Comparison of ENCODE assay signal across 1 cellular context in the genomic region with DNA sequence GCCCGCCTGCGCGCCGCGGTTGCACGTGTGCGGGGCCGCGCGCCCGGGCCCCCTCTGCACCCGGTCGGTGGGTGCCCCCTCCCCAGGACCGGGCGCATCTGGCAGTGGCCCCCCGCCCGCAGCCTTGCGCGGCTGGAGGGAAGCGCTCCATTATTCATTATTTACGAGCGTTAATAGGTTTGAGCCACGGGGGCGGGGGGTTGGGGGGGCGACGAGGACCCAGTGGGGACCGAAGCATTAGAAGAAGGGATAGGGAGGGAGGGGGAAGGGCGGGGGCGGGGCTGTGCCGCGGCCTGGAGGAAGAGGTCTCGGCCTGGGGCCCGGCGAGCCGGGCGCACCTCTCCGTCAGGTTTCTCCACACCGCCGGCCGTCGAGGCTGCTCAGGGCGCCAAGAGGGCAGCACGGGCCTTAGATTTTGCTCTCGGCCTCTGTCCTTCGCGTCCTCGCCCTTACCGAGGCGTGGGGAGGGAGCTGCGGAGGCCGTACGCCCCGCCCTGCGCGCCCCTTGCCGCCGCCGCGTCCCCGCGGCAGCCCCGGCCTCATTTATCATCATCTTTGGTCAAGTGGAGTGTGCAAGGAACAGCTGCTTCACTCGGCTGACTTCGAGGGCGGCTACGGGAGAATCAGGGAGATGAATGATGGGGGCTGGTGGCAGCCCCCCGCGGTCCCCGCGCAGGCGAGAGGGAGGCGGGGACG.
TF ChIP-seq lines count a peak whose summit lies in the region.

No MANE protein-coding gene starts in this region.

TF ChIP-seq in HepG2, 621 proteins besides CTCF, POLR2A, EP300 and RAD21 (continued from another document):
- TF ChIP-seq, protein P1, sequence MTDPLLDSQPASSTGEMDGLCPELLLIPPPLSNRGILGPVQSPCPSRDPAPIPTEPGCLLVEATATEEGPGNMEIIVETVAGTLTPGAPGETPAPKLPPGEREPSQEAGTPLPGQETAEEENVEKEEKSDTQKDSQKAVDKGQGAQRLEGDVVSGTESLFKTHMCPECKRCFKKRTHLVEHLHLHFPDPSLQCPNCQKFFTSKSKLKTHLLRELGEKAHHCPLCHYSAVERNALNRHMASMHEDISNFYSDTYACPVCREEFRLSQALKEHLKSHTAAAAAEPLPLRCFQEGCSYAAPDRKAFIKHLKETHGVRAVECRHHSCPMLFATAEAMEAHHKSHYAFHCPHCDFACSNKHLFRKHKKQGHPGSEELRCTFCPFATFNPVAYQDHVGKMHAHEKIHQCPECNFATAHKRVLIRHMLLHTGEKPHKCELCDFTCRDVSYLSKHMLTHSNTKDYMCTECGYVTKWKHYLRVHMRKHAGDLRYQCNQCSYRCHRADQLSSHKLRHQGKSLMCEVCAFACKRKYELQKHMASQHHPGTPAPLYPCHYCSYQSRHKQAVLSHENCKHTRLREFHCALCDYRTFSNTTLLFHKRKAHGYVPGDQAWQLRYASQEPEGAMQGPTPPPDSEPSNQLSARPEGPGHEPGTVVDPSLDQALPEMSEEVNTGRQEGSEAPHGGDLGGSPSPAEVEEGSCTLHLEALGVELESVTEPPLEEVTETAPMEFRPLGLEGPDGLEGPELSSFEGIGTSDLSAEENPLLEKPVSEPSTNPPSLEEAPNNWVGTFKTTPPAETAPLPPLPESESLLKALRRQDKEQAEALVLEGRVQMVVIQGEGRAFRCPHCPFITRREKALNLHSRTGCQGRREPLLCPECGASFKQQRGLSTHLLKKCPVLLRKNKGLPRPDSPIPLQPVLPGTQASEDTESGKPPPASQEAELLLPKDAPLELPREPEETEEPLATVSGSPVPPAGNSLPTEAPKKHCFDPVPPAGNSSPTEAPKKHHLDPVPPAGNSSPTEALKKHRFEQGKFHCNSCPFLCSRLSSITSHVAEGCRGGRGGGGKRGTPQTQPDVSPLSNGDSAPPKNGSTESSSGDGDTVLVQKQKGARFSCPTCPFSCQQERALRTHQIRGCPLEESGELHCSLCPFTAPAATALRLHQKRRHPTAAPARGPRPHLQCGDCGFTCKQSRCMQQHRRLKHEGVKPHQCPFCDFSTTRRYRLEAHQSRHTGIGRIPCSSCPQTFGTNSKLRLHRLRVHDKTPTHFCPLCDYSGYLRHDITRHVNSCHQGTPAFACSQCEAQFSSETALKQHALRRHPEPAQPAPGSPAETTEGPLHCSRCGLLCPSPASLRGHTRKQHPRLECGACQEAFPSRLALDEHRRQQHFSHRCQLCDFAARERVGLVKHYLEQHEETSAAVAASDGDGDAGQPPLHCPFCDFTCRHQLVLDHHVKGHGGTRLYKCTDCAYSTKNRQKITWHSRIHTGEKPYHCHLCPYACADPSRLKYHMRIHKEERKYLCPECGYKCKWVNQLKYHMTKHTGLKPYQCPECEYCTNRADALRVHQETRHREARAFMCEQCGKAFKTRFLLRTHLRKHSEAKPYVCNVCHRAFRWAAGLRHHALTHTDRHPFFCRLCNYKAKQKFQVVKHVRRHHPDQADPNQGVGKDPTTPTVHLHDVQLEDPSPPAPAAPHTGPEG (CRISPR knock-in tag; IDR thresholded peaks at IDR 0.05), result peak; percentile 0; the same call in 1 of the 2 replicates
- TF ChIP-seq ASH2L (IDR thresholded peaks at IDR 0.05; ENCODE audit: insufficient read length, low read depth, low read length) (peak; percentile 14), ZNF724P (CRISPR knock-in tag; IDR thresholded peaks at IDR 0.05; ENCODE audit: borderline replicate concordance) (no peak), ZNF441 (CRISPR knock-in tag; IDR thresholded peaks at IDR 0.05; ENCODE audit: borderline replicate concordance) (no peak), RAD51 (IDR thresholded peaks at IDR 0.05; ENCODE audit: borderline replicate concordance) (no peak), ZNF607 (CRISPR knock-in tag; IDR thresholded peaks at IDR 0.05; ENCODE audit: borderline replicate concordance) (0 out of 2 replicates have a peak, but pooled peaks have one; percentile 32), ZNF430 (CRISPR knock-in tag; IDR thresholded peaks at IDR 0.05) (no peak), ZFX (CRISPR knock-in tag; IDR thresholded peaks at IDR 0.05; ENCODE audit: low read depth) (peak; percentile 29; the same call in 1 of the 2 replicates)
- TF ChIP-seq, protein P2, sequence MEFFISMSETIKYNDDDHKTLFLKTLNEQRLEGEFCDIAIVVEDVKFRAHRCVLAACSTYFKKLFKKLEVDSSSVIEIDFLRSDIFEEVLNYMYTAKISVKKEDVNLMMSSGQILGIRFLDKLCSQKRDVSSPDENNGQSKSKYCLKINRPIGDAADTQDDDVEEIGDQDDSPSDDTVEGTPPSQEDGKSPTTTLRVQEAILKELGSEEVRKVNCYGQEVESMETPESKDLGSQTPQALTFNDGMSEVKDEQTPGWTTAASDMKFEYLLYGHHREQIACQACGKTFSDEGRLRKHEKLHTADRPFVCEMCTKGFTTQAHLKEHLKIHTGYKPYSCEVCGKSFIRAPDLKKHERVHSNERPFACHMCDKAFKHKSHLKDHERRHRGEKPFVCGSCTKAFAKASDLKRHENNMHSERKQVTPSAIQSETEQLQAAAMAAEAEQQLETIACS (CRISPR knock-in tag; IDR thresholded peaks at IDR 0.05), result no peak
- TF ChIP-seq, protein P3, sequence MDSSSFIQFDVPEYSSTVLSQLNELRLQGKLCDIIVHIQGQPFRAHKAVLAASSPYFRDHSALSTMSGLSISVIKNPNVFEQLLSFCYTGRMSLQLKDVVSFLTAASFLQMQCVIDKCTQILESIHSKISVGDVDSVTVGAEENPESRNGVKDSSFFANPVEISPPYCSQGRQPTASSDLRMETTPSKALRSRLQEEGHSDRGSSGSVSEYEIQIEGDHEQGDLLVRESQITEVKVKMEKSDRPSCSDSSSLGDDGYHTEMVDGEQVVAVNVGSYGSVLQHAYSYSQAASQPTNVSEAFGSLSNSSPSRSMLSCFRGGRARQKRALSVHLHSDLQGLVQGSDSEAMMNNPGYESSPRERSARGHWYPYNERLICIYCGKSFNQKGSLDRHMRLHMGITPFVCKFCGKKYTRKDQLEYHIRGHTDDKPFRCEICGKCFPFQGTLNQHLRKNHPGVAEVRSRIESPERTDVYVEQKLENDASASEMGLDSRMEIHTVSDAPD (CRISPR knock-in tag; IDR thresholded peaks at IDR 0.05), result no peak
TF ChIP-seq in HepG2: peak in this region for 14.
